18 cellular contexts compared by ENCODE assay signal in genomic region chr1:38431669-38432376, GRCh38.
DNase-seq lines count a peak whose midpoint lies in the region; ATAC-seq, FAIRE-seq and TF ChIP-seq lines count a peak whose summit lies in the region.
"Had no signal": no experiment of that assay in that cellular context is flagged by ENCODE, and none has a peak within 500 bp of the region (broad histone marks: within the 10 kb centered on the region; RNA-seq: fewer than 3 reads in every experiment).

No MANE protein-coding gene starts in this region.

- no peak overlapping the region for H3K4me3 Mint-ChIP-seq in activated CD4-positive, alpha-beta T cell treated with anti-CD3 and anti-CD28 coated beads, Interleukin-2, amount 10 ng/mL, durations not matched to agents 7 days and 5 days
- H3K4me3 Mint-ChIP-seq: B cell; CD4-positive, alpha-beta T cell had no signal

- H3K9ac ChIP-seq in HUES48 (ENCODE audit: low read depth, low read length) (no peak overlapping the region), iPS-15b (ENCODE audit: low read depth, low read length) (peak overlapping the region; percentile 17), neuronal stem cell (ENCODE audit: low read depth, low read length, poor library complexity) (peak overlapping the region; percentile 30)

- H2BK12ac ChIP-seq in neuronal stem cell (ENCODE audit: low read length) = no peak overlapping the region

- no peak overlapping the region for H3K23ac ChIP-seq in neuronal stem cell (ENCODE audit: low read depth, low read length, poor library complexity)

- DNase-seq in bronchial epithelial cell (ENCODE audit: low read depth) (no peak), neuronal stem cell (ENCODE audit: low spot score) (no peak), NCI-H146 treated with DMSO at 0.1 percent for 48 hours (lab: John Stamatoyannopoulos, UW; ENCODE audit: unreplicated experiment) (no peak)
- no peak for DNase-seq in activated CD4-positive, alpha-beta T cell treated with anti-CD3 and anti-CD28 coated beads, Interleukin-2, amount 10 ng/mL, durations not matched to agents 7 days and 5 days
- DNase-seq: C1 segment of cervical spinal cord; Calu3; CD4-positive, alpha-beta T cell; DMS 273 treated with DMSO at 0.1 percent for 48 hours; IMR-90; KBM-7 had no signal

- POLR2A ChIA-PET in activated CD4-positive, alpha-beta T cell treated with anti-CD3 and anti-CD28 coated beads, Interleukin-2, amount 10 ng/mL, durations not matched to agents 7 days and 5 days (lab: Charles Lee) = no interaction called here

- CTCF ChIA-PET in activated CD4-positive, alpha-beta T cell treated with anti-CD3 and anti-CD28 coated beads, Interleukin-2, amount 10 ng/mL, durations not matched to agents 7 days and 5 days (lab: Charles Lee) = no interaction called here

- H3K27me3 ChIP-seq in HUES48 (ENCODE audit: control insufficient read depth, insufficient read depth, low read length) = no peaks in the 10 kb centered on the region
- H3K27me3 ChIP-seq in bronchial epithelial cell (ENCODE audit: control insufficient read depth, insufficient read depth, low read length) = no peaks in the 10 kb centered on the region
- H3K27me3 ChIP-seq in iPS-15b (ENCODE audit: control insufficient read depth, insufficient read depth, low read length) = no peaks in the 10 kb centered on the region
- no peaks in the 10 kb centered on the region for H3K27me3 ChIP-seq in neuronal stem cell (ENCODE audit: control insufficient read depth in 3 of 3, insufficient read depth in 3 of 3, low read depth in 1 of 3, low read length in 3 of 3)

- no peak overlapping the region for H2BK5ac ChIP-seq in neuronal stem cell (ENCODE audit: low read length)

- no peak overlapping the region for H2AK5ac ChIP-seq in neuronal stem cell (ENCODE audit: low read depth, low read length)

- TF ChIP-seq CTCF in bronchial epithelial cell (IDR thresholded peaks at IDR 0.05; ENCODE audit: insufficient read depth, low read length, severe bottlenecking) = no peak

- H3K14ac ChIP-seq in neuronal stem cell (ENCODE audit: low read length) = no peak overlapping the region

- H3K4me3 ChIP-seq in HUES48 (ENCODE audit: low read depth, low read length) (no peak overlapping the region), bronchial epithelial cell (ENCODE audit: low read depth, low read length) (no peak overlapping the region), iPS-15b (ENCODE audit: low read depth, low read length) (peak overlapping the region; percentile 19), neuronal stem cell (ENCODE audit: low read length in 2 of 2) (no peak overlapping the region)

- no CpG with 5 or more reads among the region's 3 CpGs for WGBS in neuronal stem cell (ENCODE audit: extremely low coverage in 2 of 2, insufficient read length in 2 of 2, insufficient replicate concordance in 1 of 2), 2 donors

- no peak overlapping the region for H2BK120ac ChIP-seq in neuronal stem cell (ENCODE audit: low read depth, low read length)

- no peaks in the 10 kb centered on the region for H3K79me1 ChIP-seq in neuronal stem cell (ENCODE audit: low read depth, low read length)

- peaks cover 14% of the 10 kb centered on the region for H3K27me3 Mint-ChIP-seq in activated CD4-positive, alpha-beta T cell treated with anti-CD3 and anti-CD28 coated beads, Interleukin-2, amount 10 ng/mL, durations not matched to agents 7 days and 5 days

- peak; percentile 66 for FAIRE-seq in bronchial epithelial cell (lab: Jason Lieb, UNC)
- FAIRE-seq: A204.1, HTR-8/SVneo had no signal

- H2AFZ ChIP-seq in neuronal stem cell (ENCODE audit: low read length) = no peak overlapping the region

- H3K4me1 Mint-ChIP-seq in activated CD4-positive, alpha-beta T cell treated with anti-CD3 and anti-CD28 coated beads, Interleukin-2, amount 10 ng/mL, durations not matched to agents 7 days and 5 days = no peaks in the 10 kb centered on the region

- H2BK15ac ChIP-seq in neuronal stem cell (ENCODE audit: low read length) = no peak overlapping the region

- ATAC-seq in HG03354 (IDR thresholded peaks at IDR 0.05; ENCODE audit: poor library complexity, severe bottlenecking, unreplicated experiment) (no peak), GM19452 (IDR thresholded peaks at IDR 0.05; ENCODE audit: unreplicated experiment) (no peak)
- ATAC-seq: HCT116 had no signal

- H4K91ac ChIP-seq in neuronal stem cell (ENCODE audit: low read depth, low read length, poor library complexity) = no peak overlapping the region

- no peak overlapping the region for H3K4me2 ChIP-seq in neuronal stem cell (ENCODE audit: insufficient read depth, low read length, poor library complexity, severe bottlenecking)

- peak overlapping the region; percentile 44 for H3K18ac ChIP-seq in neuronal stem cell (ENCODE audit: low read length)

- no peaks in the 10 kb centered on the region for H3K9me3 Mint-ChIP-seq in activated CD4-positive, alpha-beta T cell treated with anti-CD3 and anti-CD28 coated beads, Interleukin-2, amount 10 ng/mL, durations not matched to agents 7 days and 5 days
- H3K9me3 Mint-ChIP-seq: CD4-positive, alpha-beta T cell had no signal

- H3K4ac ChIP-seq in neuronal stem cell (ENCODE audit: low read length) = no peak overlapping the region

- no peak overlapping the region for H3K27ac Mint-ChIP-seq in activated CD4-positive, alpha-beta T cell treated with anti-CD3 and anti-CD28 coated beads, Interleukin-2, amount 10 ng/mL, durations not matched to agents 7 days and 5 days
- H3K27ac Mint-ChIP-seq: B cell; CD4-positive, alpha-beta T cell had no signal

- H3K36me3 ChIP-seq in HUES48 (ENCODE audit: control insufficient read depth, insufficient read depth, low read length) = peaks cover 23% of the 10 kb centered on the region
- no peaks in the 10 kb centered on the region for H3K36me3 ChIP-seq in bronchial epithelial cell (ENCODE audit: control insufficient read depth, insufficient read depth, low read length)
- H3K36me3 ChIP-seq in iPS-15b (ENCODE audit: control insufficient read depth, insufficient read depth, low read length) = peaks cover 23% of the 10 kb centered on the region
- H3K36me3 ChIP-seq in neuronal stem cell (replicated peaks in 1 of 2; ENCODE audit: control insufficient read depth in 2 of 2, insufficient read depth in 2 of 2, low read length in 2 of 2) = no peaks in the 10 kb centered on the region

- H3K9me3 ChIP-seq in HUES48 (ENCODE audit: control insufficient read depth, insufficient read depth, low read length) (no peaks in the 10 kb centered on the region), iPS-15b (ENCODE audit: control insufficient read depth, insufficient read depth, low read length) (no peaks in the 10 kb centered on the region), neuronal stem cell (replicated peaks in 1 of 2; ENCODE audit: control insufficient read depth in 2 of 2, insufficient read depth in 1 of 2, low read depth in 1 of 2, low read length in 2 of 2) (no peaks in the 10 kb centered on the region)

- H3K27ac ChIP-seq in HUES48 (ENCODE audit: low read depth, low read length) = peak overlapping the region; percentile 28
- H3K27ac ChIP-seq in neuronal stem cell (replicated peaks; ENCODE audit: low read length) = no peak overlapping the region

- H3K4me1 ChIP-seq in HUES48 (ENCODE audit: control insufficient read depth, insufficient read depth, low read length) (peaks cover 41% of the 10 kb centered on the region), iPS-15b (ENCODE audit: control insufficient read depth, insufficient read depth, low read length) (peaks cover 19% of the 10 kb centered on the region), neuronal stem cell (ENCODE audit: control insufficient read depth in 2 of 2, insufficient read depth in 1 of 2, low read depth in 1 of 2, low read length in 2 of 2) (peaks cover 4 to 7% of the 10 kb centered on the region in 2 donors)

- H4K8ac ChIP-seq in neuronal stem cell (ENCODE audit: low read depth, low read length) = no peak overlapping the region

- no peaks in the 10 kb centered on the region for H3K36me3 Mint-ChIP-seq in activated CD4-positive, alpha-beta T cell treated with anti-CD3 and anti-CD28 coated beads, Interleukin-2, amount 10 ng/mL, durations not matched to agents 7 days and 5 days (ENCODE audit: low read depth)
